Comparison of ENCODE assay signal across 10 cellular contexts in genomic region chr14:30855345-30856037, GRCh38. TPM values are rescaled to one million over a fixed set of nuclear protein-coding genes. Genes with fewer than 3 reads are reported as not detected.
DNase-seq lines count a peak whose midpoint lies in the region; ATAC-seq and TF ChIP-seq lines count a peak whose summit lies in the region.
"Had no signal": no experiment of that assay in that cellular context is flagged by ENCODE, and none has a peak within 500 bp of the region (broad histone marks: within the 10 kb centered on the region; RNA-seq: fewer than 3 reads in every experiment).

No MANE protein-coding gene starts in this region.

- no peaks in the 10 kb centered on the region for H3K9me3 ChIP-seq in OCI-LY3 (ENCODE audit: insufficient read depth, low read length)

- H3K9ac ChIP-seq in OCI-LY3 (ENCODE audit: low read length) = no peak overlapping the region

- H3K9me3 Mint-ChIP-seq in endothelial cell (ENCODE audit: unreplicated experiment) (no peaks in the 10 kb centered on the region), MCF 10A (ENCODE audit: unreplicated experiment) (no peaks in the 10 kb centered on the region)

- DNase-seq in GM06990 (ENCODE audit: extremely low read depth, insufficient read length) = peak; percentile 43
- no peak for DNase-seq in NOMO-1 treated with dmso at 0.1 percent for 144 hours (lab: John Stamatoyannopoulos, UW; ENCODE audit: unreplicated experiment)
- no peak for DNase-seq in endothelial cell (ENCODE audit: low spot score)
- DNase-seq in dedifferentiated amniotic fluid mesenchymal stem cell (ENCODE audit: extremely low spot score) = no peak
- no peak for DNase-seq in MCF 10A (ENCODE audit: unreplicated experiment)
- DNase-seq: CD4-positive, CD25-positive, alpha-beta regulatory T cell; hypothalamus had no signal

- POLR2A ChIA-PET in MCF 10A (lab: Yijun Ruan, JAX) = no interaction called here

- no peak for TF ChIP-seq CTCF in GM06990 (IDR thresholded peaks at IDR 0.05; ENCODE audit: insufficient read depth, low read length, poor library complexity, severe bottlenecking)
- no peak for TF ChIP-seq CTCF in OCI-LY3 (IDR thresholded peaks at IDR 0.05; ENCODE audit: low read depth, low read length)
- no peak for TF ChIP-seq CTCF in endothelial cell (IDR thresholded peaks at IDR 0.05; ENCODE audit: unreplicated experiment)
- no peak for TF ChIP-seq CTCF in MCF 10A (IDR thresholded peaks at IDR 0.05; ENCODE audit: unreplicated experiment)

- H4K20me1 ChIP-seq in OCI-LY3 (ENCODE audit: insufficient read depth, low read length) = no peaks in the 10 kb centered on the region

- H3K36me3 Mint-ChIP-seq in endothelial cell (ENCODE audit: low read depth, unreplicated experiment) (no peaks in the 10 kb centered on the region), MCF 10A (ENCODE audit: insufficient read depth, unreplicated experiment) (no peaks in the 10 kb centered on the region)
- H3K36me3 Mint-ChIP-seq: CD4-positive, CD25-positive, alpha-beta regulatory T cell had no signal

- H3K4me1 Mint-ChIP-seq in endothelial cell (ENCODE audit: unreplicated experiment) (no peaks in the 10 kb centered on the region), MCF 10A (ENCODE audit: insufficient read depth, unreplicated experiment) (no peaks in the 10 kb centered on the region)

- H3K4me3 Mint-ChIP-seq in endothelial cell (ENCODE audit: unreplicated experiment) (no peak overlapping the region), MCF 10A (ENCODE audit: unreplicated experiment) (no peak overlapping the region)

- peak overlapping the region; percentile 68 for H3K4me2 ChIP-seq in OCI-LY3 (ENCODE audit: low read length)

- BruUV-seq in MCF 10A (replicated peaks; lab: Mats Ljungman, UMichigan) = no TSS peak

- no peaks in the 10 kb centered on the region for H3K36me3 ChIP-seq in GM06990 (ENCODE audit: control insufficient read depth, insufficient read depth, low read length)
- H3K36me3 ChIP-seq in OCI-LY3 (replicated peaks; ENCODE audit: low read depth, low read length) = no peaks in the 10 kb centered on the region

- no peak overlapping the region for H2AFZ ChIP-seq in OCI-LY3 (ENCODE audit: low read depth, low read length)

- no peaks in the 10 kb centered on the region for H3K27me3 Mint-ChIP-seq in endothelial cell (ENCODE audit: unreplicated experiment)
- no peaks in the 10 kb centered on the region for H3K27me3 Mint-ChIP-seq in MCF 10A (ENCODE audit: insufficient read depth, unreplicated experiment)
- H3K27me3 Mint-ChIP-seq: CD4-positive, CD25-positive, alpha-beta regulatory T cell had no signal

- H3K4me1 ChIP-seq in OCI-LY3 (ENCODE audit: low read length) = peaks cover 42% of the 10 kb centered on the region

- H3K27me3 ChIP-seq in GM06990 (replicated peaks; ENCODE audit: control insufficient read depth, insufficient read depth, low read length) (no peaks in the 10 kb centered on the region), OCI-LY3 (ENCODE audit: low read depth, low read length) (no peaks in the 10 kb centered on the region)

- H3K27ac ChIP-seq in OCI-LY3 (ENCODE audit: low read length) = peak overlapping the region; percentile 10; the same call in 1 of the 2 replicates

- H3K27ac Mint-ChIP-seq in endothelial cell (ENCODE audit: unreplicated experiment) (no peak overlapping the region), MCF 10A (ENCODE audit: low read depth, unreplicated experiment) (no peak overlapping the region)

- H3K4me3 ChIP-seq in GM06990 (replicated peaks; ENCODE audit: low read depth, low read length) = no peak overlapping the region
- no peak overlapping the region for H3K4me3 ChIP-seq in OCI-LY3 (ENCODE audit: low read length)

- peak; percentile 57 for ATAC-seq in GM18870 (IDR thresholded peaks at IDR 0.05; ENCODE audit: unreplicated experiment)
- ATAC-seq in HG02798 (IDR thresholded peaks at IDR 0.05; ENCODE audit: poor library complexity, unreplicated experiment) = peak; percentile 69

- CTCF ChIA-PET in MCF 10A (lab: Yijun Ruan, JAX) = no interaction called here

- intact Hi-C loops in MCF 10A (cut with micrococcal nuclease) = no loop called here

- no peaks in the 10 kb centered on the region for H3K79me2 ChIP-seq in OCI-LY3 (ENCODE audit: low read length)

RNA-seq across cellular contexts. Expression of gene COCH, which starts 18.9 kb away (rescaled TPM):
- total RNA-seq in endothelial cell (ENCODE audit: unreplicated experiment) (3.7 TPM), MCF 10A (2022) (0.23 TPM in 1 of 2 replicates, not detected in the other)
- total RNA-seq: CD4-positive, CD25-positive, alpha-beta regulatory T cell had no signal
